Comparison of ENCODE assay signal across 35 cellular contexts in the genomic region with DNA sequence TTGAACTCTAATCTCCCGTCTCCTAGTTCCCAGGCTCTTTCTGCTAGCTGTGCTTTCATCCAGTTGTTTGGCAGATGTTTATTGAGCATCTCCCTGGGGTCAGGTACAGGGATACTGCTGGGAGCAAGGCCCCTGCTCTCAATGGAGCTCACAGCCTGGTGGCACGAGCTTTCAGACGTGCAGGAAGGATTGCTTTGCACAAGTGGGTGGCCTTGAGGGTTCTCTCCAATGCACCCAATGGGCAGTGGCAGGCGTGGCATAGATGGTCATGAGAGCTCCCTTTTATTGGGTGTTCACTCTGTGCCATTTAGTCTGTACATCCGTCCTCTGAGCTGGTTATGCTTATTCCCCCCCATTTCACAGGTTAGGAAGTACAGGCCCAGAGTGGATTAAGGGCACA.
"Had no signal": no experiment of that assay in that cellular context is flagged by ENCODE, and none has a peak within 500 bp of the region (broad histone marks: within the 10 kb centered on the region; RNA-seq: fewer than 3 reads in every experiment).

No MANE protein-coding gene starts in this region.

- H3K27ac ChIP-seq: adrenal gland, body of pancreas, brain microvascular endothelial cell, breast epithelium, VCaP had no signal

- H3K9me3 ChIP-seq: adrenal gland, body of pancreas had no signal

- H3K4me1 ChIP-seq: adrenal gland, body of pancreas, breast epithelium had no signal

- ATAC-seq: activated CD8-positive, alpha-beta T cell treated with anti-CD3 and anti-CD28 coated beads for 36 hours; activated naive CD4-positive, alpha-beta T cell treated with anti-CD3 and anti-CD28 coated beads, Interleukin-2, amount 50 U/mL, for 72 hours; activated T-cell treated with anti-CD3 and anti-CD28 coated beads, Interleukin-2, amount 50 U/mL, for 4 hours; activated T-cell treated with anti-CD3 and anti-CD28 coated beads, Interleukin-2, amount 50 U/mL, for 72 hours; activated T-helper 17 cell treated with anti-CD3 and anti-CD28 coated beads, Interleukin-2, amount 50 U/mL, for 72 hours; body of pancreas had no signal

- DNase-seq: activated B cell treated with CpG ODN at 0.5 μM for 24 hours; activated CD4-positive, alpha-beta memory T cell treated with anti-CD3 and anti-CD28 coated beads for 36 hours; activated CD4-positive, alpha-beta T cell treated with anti-CD3 and anti-CD28 coated beads for 4 hours; activated CD4-positive, alpha-beta T cell treated with anti-CD3 and anti-CD28 coated beads, Interleukin-2, amount 10 ng/mL, durations not matched to agents 24 days and 14 days; activated CD4-positive, alpha-beta T cell treated with anti-CD3 and anti-CD28 coated beads, Interleukin-2, amount 50 U/mL, for 1 hour; activated CD4-positive, alpha-beta T cell treated with anti-CD3 and anti-CD28 coated beads, Interleukin-2, amount 50 U/mL, for 4 hours; activated CD4-positive, CD25-positive, alpha-beta regulatory T cell treated with anti-CD3 and anti-CD28 coated beads, Interleukin-2, amount 50 U/mL, for 72 hours; activated CD8-positive, alpha-beta memory T cell treated with anti-CD3 and anti-CD28 coated beads, Interleukin-2, amount 50 U/mL, for 4 hours; activated CD8-positive, alpha-beta T cell treated with anti-CD3 and anti-CD28 coated beads for 36 hours; activated effector memory CD4-positive, alpha-beta T cell treated with anti-CD3 and anti-CD28 coated beads, Interleukin-2, amount 50 U/mL, for 16 hours; activated gamma-delta T cell treated with Interleukin-2 at 50 U/mL for 16 hours; activated naive CD4-positive, alpha-beta T cell; activated naive CD4-positive, alpha-beta T cell treated with anti-CD3 and anti-CD28 coated beads for 36 hours; activated naive CD4-positive, alpha-beta T cell treated with anti-CD3 and anti-CD28 coated beads, Interleukin-2, amount 50 U/mL, for 16 hours; activated naive CD8-positive, alpha-beta T cell treated with anti-CD3 and anti-CD28 coated beads for 36 hours; activated T-cell treated with anti-CD3 and anti-CD28 coated beads for 4 hours; activated T-cell treated with anti-CD3 and anti-CD28 coated beads, Interleukin-2, amount 50 U/mL, for 1 hour; activated T-cell treated with anti-CD3 and anti-CD28 coated beads, Interleukin-2, amount 50 U/mL, for 4 hours; activated T-cell treated with anti-CD3 and anti-CD28 coated beads, Interleukin-2, amount 50 U/mL, for 72 hours; adrenal gland; amniotic stem cell; aorta; body of pancreas; brain microvascular endothelial cell; central memory CD4-positive, alpha-beta T cell; T-helper 1 cell; T-helper 2 cell; T-helper 9 cell had no signal

- H3K27me3 Mint-ChIP-seq: activated B cell treated with CpG ODN at 0.5 μM for 24 hours; activated CD4-positive, alpha-beta memory T cell treated with anti-CD3 and anti-CD28 coated beads for 36 hours; activated CD4-positive, alpha-beta T cell treated with anti-CD3 and anti-CD28 coated beads, Interleukin-2, amount 10 ng/mL, durations not matched to agents 24 days and 14 days; activated CD8-positive, alpha-beta T cell treated with anti-CD3 and anti-CD28 coated beads for 36 hours; activated naive CD8-positive, alpha-beta T cell treated with anti-CD3 and anti-CD28 coated beads for 36 hours had no signal

- H3K27me3 ChIP-seq: adrenal gland, body of pancreas, brain microvascular endothelial cell, breast epithelium had no signal

- H3K4me1 Mint-ChIP-seq: activated B cell treated with CpG ODN at 0.5 μM for 24 hours; activated CD4-positive, alpha-beta T cell treated with anti-CD3 and anti-CD28 coated beads, Interleukin-2, amount 10 ng/mL, durations not matched to agents 24 days and 14 days; activated naive CD8-positive, alpha-beta T cell treated with anti-CD3 and anti-CD28 coated beads for 36 hours; activated T-helper 17 cell treated with anti-CD3 and anti-CD28 coated beads, Interleukin-2, amount 50 U/mL, for 72 hours had no signal

- H3K36me3 ChIP-seq: adrenal gland, brain microvascular endothelial cell, breast epithelium had no signal

- H3K36me3 Mint-ChIP-seq: activated CD4-positive, alpha-beta memory T cell treated with anti-CD3 and anti-CD28 coated beads for 36 hours; activated naive CD4-positive, alpha-beta T cell treated with anti-CD3 and anti-CD28 coated beads, Interleukin-2, amount 50 U/mL, for 72 hours; activated naive CD8-positive, alpha-beta T cell treated with anti-CD3 and anti-CD28 coated beads for 36 hours had no signal

- H3K4me3 ChIP-seq: adrenal gland, body of pancreas, breast epithelium had no signal

- H3K27ac Mint-ChIP-seq: activated B cell treated with CpG ODN at 0.5 μM for 24 hours; activated CD4-positive, alpha-beta memory T cell treated with anti-CD3 and anti-CD28 coated beads for 36 hours; activated CD4-positive, alpha-beta T cell treated with anti-CD3 and anti-CD28 coated beads, Interleukin-2, amount 10 ng/mL, durations not matched to agents 24 days and 14 days; activated CD8-positive, alpha-beta T cell treated with anti-CD3 and anti-CD28 coated beads for 36 hours; activated naive CD4-positive, alpha-beta T cell treated with anti-CD3 and anti-CD28 coated beads for 36 hours; activated naive CD4-positive, alpha-beta T cell treated with anti-CD3 and anti-CD28 coated beads, Interleukin-2, amount 50 U/mL, for 72 hours; activated naive CD8-positive, alpha-beta T cell treated with anti-CD3 and anti-CD28 coated beads for 36 hours; activated T-cell treated with anti-CD3 and anti-CD28 coated beads, Interleukin-2, amount 50 U/mL, for 72 hours; activated T-helper 1 cell treated with anti-CD3 and anti-CD28 coated beads, Interleukin-12 subunit alpha, Interleukin-12 subunit beta, Interleukin-2, Interleukin-4 antibody, amounts not matched to agents 30 ng/mL and 10 ng/mL and 1 ng/mL, durations not matched to agents 14 hours and 24 hours and 36 hours; activated T-helper 17 cell treated with anti-CD3 and anti-CD28 coated beads, Interleukin-2, amount 50 U/mL, for 72 hours; T-helper 1 cell treated with Interleukin-12 subunit alpha and Interleukin-12 subunit beta and Interleukin-4 antibody, amounts not matched to agents 30 μg/mL and 1 μg/mL, for 36 hours; T-helper 2 cell treated with Interferon-gamma antibody and Interleukin-4, amounts not matched to agents 5 μg/mL and 100 μg/mL, for 36 hours had no signal

- H3K9me3 Mint-ChIP-seq: activated CD4-positive, alpha-beta T cell treated with anti-CD3 and anti-CD28 coated beads, Interleukin-2, amount 10 ng/mL, durations not matched to agents 24 days and 14 days; activated CD8-positive, alpha-beta T cell treated with anti-CD3 and anti-CD28 coated beads for 36 hours; activated naive CD4-positive, alpha-beta T cell treated with anti-CD3 and anti-CD28 coated beads, Interleukin-2, amount 50 U/mL, for 72 hours; activated naive CD8-positive, alpha-beta T cell treated with anti-CD3 and anti-CD28 coated beads for 36 hours; activated T-cell treated with anti-CD3 and anti-CD28 coated beads, Interleukin-2, amount 50 U/mL, for 72 hours; activated T-helper 1 cell treated with anti-CD3 and anti-CD28 coated beads, Interleukin-12 subunit alpha, Interleukin-12 subunit beta, Interleukin-2, Interleukin-4 antibody, amounts not matched to agents 30 ng/mL and 10 ng/mL and 1 ng/mL, durations not matched to agents 14 hours and 24 hours and 36 hours; activated T-helper 17 cell treated with anti-CD3 and anti-CD28 coated beads, Interleukin-2, amount 50 U/mL, for 72 hours had no signal

- H3K4me3 Mint-ChIP-seq: activated B cell treated with CpG ODN at 0.5 μM for 24 hours; activated CD4-positive, alpha-beta memory T cell treated with anti-CD3 and anti-CD28 coated beads for 36 hours; activated CD4-positive, alpha-beta T cell treated with anti-CD3 and anti-CD28 coated beads, Interleukin-2, amount 10 ng/mL, durations not matched to agents 24 days and 14 days; activated CD8-positive, alpha-beta T cell treated with anti-CD3 and anti-CD28 coated beads for 36 hours; activated naive CD4-positive, alpha-beta T cell treated with anti-CD3 and anti-CD28 coated beads for 36 hours; activated naive CD8-positive, alpha-beta T cell treated with anti-CD3 and anti-CD28 coated beads for 36 hours; activated T-cell treated with anti-CD3 and anti-CD28 coated beads, Interleukin-2, amount 50 U/mL, for 4 hours; activated T-cell treated with anti-CD3 and anti-CD28 coated beads, Interleukin-2, amount 50 U/mL, for 72 hours; activated T-helper 1 cell treated with anti-CD3 and anti-CD28 coated beads, Interleukin-12 subunit alpha, Interleukin-12 subunit beta, Interleukin-2, Interleukin-4 antibody, amounts not matched to agents 30 ng/mL and 10 ng/mL and 1 ng/mL, durations not matched to agents 14 hours and 24 hours and 36 hours; activated T-helper 17 cell treated with anti-CD3 and anti-CD28 coated beads, Interleukin-2, amount 50 U/mL, for 72 hours; T-helper 1 cell treated with Interleukin-12 subunit alpha and Interleukin-12 subunit beta and Interleukin-4 antibody, amounts not matched to agents 30 μg/mL and 1 μg/mL, for 36 hours; T-helper 2 cell treated with Interferon-gamma antibody and Interleukin-4, amounts not matched to agents 5 μg/mL and 100 μg/mL, for 36 hours had no signal
